ENCODE assay signal across 1 cellular context in genomic region chr11:57527056-57527631, GRCh38.
TF ChIP-seq lines count a peak whose summit lies in the region.

No MANE protein-coding gene starts in this region.

TF ChIP-seq in HepG2, 621 proteins besides CTCF, POLR2A, EP300 and RAD21 (continued from another document and continues in another):
- TF ChIP-seq ZNF407 (CRISPR knock-in tag; IDR thresholded peaks at IDR 0.05; ENCODE audit: not compliant biosample characterization): no peak
- peak; percentile 86 for TF ChIP-seq HOXA5 (CRISPR knock-in tag; IDR thresholded peaks at IDR 0.05)
- no peak for TF ChIP-seq GZF1 (CRISPR knock-in tag; IDR thresholded peaks at IDR 0.05)
- no peak for TF ChIP-seq MNT (IDR thresholded peaks at IDR 0.05)
- no peak for TF ChIP-seq TFE3 (CRISPR knock-in tag; IDR thresholded peaks at IDR 0.05)
- TF ChIP-seq LRRFIP1 (CRISPR knock-in tag; conservative IDR thresholded peaks at IDR 0.05): no peak
- TF ChIP-seq ZSCAN9 (CRISPR knock-in tag; IDR thresholded peaks at IDR 0.05; ENCODE audit: borderline replicate concordance): 0 out of 2 replicates have a peak, but pooled peaks have one; percentile 4
- no peak for TF ChIP-seq ZNF737 (CRISPR knock-in tag; IDR thresholded peaks at IDR 0.05; ENCODE audit: borderline replicate concordance)
- no peak for TF ChIP-seq ZFP82 (CRISPR knock-in tag; IDR thresholded peaks at IDR 0.05; ENCODE audit: borderline replicate concordance)
- TF ChIP-seq PBX3 (CRISPR knock-in tag; IDR thresholded peaks at IDR 0.05; ENCODE audit: borderline replicate concordance): no peak
- TF ChIP-seq XRCC5 (optimal IDR thresholded peaks at IDR 0.05; ENCODE audit: low read length): peak; percentile 49
- TF ChIP-seq ZBTB33 (CRISPR knock-in tag; IDR thresholded peaks at IDR 0.05): no peak
- peak; percentile 70 for TF ChIP-seq MED1 (CRISPR knock-in tag; IDR thresholded peaks at IDR 0.05)
- TF ChIP-seq ZNF276 (CRISPR knock-in tag; IDR thresholded peaks at IDR 0.05; ENCODE audit: low read depth): no peak
- no peak for TF ChIP-seq ZNF280B (CRISPR knock-in tag; IDR thresholded peaks at IDR 0.05; ENCODE audit: borderline replicate concordance)
- TF ChIP-seq ZNF615 (CRISPR knock-in tag; IDR thresholded peaks at IDR 0.05; ENCODE audit: borderline replicate concordance): no peak
- TF ChIP-seq SNAPC4 (CRISPR knock-in tag; IDR thresholded peaks at IDR 0.05): no peak
- peak; percentile 25; the same call in 1 of the 2 replicates for TF ChIP-seq ETV5 (CRISPR knock-in tag; IDR thresholded peaks at IDR 0.05; ENCODE audit: borderline replicate concordance)
- 0 out of 2 replicates have a peak, but pooled peaks have one; percentile 8 for TF ChIP-seq ZNF629 (CRISPR knock-in tag; conservative IDR thresholded peaks at IDR 0.05)
- TF ChIP-seq NKX3-1 (CRISPR knock-in tag; IDR thresholded peaks at IDR 0.05): no peak
- no peak for TF ChIP-seq ZNF251 (CRISPR knock-in tag; IDR thresholded peaks at IDR 0.05)
